Comparison of ENCODE assay signal across 1 cellular context in the genomic region with DNA sequence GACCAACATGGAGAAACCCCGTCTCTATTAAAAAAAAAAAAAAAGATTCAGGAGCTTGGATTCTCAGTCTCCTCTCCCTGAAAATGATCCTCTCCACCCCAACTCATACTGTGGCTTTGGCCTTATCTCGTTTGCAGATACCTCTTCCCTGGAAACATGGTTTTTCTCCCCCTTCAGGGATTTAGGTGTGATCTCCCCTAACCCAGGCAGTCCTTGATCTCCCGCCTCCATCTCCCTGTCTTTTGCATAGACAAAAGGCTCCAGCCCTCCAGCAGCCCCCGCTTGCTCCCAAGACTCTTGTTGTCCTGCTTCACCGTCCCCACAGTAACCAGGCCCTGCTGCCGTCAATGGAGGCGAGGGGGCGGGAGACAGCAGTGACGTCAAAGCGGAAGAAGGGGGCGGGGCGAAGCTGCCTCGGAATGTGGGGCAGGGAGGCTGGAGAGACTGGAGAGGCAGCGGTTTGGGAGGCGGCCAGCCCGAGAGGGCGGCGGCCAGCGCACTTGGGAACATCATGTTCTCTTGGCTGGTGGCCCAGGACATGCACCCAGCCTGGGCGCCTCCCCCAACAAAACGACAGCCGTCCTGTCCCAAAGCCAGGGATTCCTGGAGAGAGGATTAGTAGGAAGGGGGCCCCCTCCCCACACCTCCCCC.
TF ChIP-seq lines count a peak whose summit lies in the region.

No MANE protein-coding gene starts in this region.

TF ChIP-seq in GM23338, 12 proteins besides CTCF, POLR2A, EP300 and RAD21 (continued from another document):
- TF ChIP-seq, protein P1, sequence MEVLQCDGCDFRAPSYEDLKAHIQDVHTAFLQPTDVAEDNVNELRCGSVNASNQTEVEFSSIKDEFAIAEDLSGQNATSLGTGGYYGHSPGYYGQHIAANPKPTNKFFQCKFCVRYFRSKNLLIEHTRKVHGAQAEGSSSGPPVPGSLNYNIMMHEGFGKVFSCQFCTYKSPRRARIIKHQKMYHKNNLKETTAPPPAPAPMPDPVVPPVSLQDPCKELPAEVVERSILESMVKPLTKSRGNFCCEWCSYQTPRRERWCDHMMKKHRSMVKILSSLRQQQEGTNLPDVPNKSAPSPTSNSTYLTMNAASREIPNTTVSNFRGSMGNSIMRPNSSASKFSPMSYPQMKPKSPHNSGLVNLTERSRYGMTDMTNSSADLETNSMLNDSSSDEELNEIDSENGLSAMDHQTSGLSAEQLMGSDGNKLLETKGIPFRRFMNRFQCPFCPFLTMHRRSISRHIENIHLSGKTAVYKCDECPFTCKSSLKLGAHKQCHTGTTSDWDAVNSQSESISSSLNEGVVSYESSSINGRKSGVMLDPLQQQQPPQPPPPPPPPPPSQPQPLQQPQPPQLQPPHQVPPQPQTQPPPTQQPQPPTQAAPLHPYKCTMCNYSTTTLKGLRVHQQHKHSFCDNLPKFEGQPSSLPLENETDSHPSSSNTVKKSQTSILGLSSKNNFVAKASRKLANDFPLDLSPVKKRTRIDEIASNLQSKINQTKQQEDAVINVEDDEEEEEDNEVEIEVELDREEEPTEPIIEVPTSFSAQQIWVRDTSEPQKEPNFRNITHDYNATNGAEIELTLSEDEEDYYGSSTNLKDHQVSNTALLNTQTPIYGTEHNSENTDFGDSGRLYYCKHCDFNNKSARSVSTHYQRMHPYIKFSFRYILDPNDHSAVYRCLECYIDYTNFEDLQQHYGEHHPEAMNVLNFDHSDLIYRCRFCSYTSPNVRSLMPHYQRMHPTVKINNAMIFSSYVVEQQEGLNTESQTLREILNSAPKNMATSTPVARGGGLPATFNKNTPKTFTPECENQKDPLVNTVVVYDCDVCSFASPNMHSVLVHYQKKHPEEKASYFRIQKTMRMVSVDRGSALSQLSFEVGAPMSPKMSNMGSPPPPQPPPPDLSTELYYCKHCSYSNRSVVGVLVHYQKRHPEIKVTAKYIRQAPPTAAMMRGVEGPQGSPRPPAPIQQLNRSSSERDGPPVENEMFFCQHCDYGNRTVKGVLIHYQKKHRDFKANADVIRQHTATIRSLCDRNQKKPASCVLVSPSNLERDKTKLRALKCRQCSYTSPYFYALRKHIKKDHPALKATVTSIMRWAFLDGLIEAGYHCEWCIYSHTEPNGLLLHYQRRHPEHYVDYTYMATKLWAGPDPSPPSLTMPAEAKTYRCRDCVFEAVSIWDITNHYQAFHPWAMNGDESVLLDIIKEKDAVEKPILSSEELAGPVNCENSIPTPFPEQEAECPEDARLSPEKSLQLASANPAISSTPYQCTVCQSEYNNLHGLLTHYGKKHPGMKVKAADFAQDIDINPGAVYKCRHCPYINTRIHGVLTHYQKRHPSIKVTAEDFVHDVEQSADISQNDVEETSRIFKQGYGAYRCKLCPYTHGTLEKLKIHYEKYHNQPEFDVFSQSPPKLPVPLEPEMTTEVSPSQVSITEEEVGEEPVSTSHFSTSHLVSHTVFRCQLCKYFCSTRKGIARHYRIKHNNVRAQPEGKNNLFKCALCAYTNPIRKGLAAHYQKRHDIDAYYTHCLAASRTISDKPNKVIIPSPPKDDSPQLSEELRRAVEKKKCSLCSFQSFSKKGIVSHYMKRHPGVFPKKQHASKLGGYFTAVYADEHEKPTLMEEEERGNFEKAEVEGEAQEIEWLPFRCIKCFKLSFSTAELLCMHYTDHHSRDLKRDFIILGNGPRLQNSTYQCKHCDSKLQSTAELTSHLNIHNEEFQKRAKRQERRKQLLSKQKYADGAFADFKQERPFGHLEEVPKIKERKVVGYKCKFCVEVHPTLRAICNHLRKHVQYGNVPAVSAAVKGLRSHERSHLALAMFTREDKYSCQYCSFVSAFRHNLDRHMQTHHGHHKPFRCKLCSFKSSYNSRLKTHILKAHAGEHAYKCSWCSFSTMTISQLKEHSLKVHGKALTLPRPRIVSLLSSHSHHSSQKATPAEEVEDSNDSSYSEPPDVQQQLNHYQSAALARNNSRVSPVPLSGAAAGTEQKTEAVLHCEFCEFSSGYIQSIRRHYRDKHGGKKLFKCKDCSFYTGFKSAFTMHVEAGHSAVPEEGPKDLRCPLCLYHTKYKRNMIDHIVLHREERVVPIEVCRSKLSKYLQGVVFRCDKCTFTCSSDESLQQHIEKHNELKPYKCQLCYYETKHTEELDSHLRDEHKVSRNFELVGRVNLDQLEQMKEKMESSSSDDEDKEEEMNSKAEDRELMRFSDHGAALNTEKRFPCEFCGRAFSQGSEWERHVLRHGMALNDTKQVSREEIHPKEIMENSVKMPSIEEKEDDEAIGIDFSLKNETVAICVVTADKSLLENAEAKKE (CRISPR knock-in tag; IDR thresholded peaks at IDR 0.05) = no peak
